Comparison of ENCODE assay signal across 8 cellular contexts in genomic region chrX:16826207-16826606, GRCh38. TPM values are rescaled to one million over a fixed set of nuclear protein-coding genes. Genes with fewer than 3 reads are reported as not detected.
DNase-seq lines count a peak whose midpoint lies in the region; ATAC-seq and TF ChIP-seq lines count a peak whose summit lies in the region.

No MANE protein-coding gene starts in this region.

- H3K9me3 ChIP-seq in CD4-positive, CD25-positive, alpha-beta regulatory T cell (ENCODE audit: control insufficient read depth in 2 of 2, low read length in 2 of 2): no peaks in the 10 kb centered on the region
- no peaks in the 10 kb centered on the region for H3K9me3 ChIP-seq in right lobe of liver
- no peaks in the 10 kb centered on the region for H3K9me3 ChIP-seq in aorta (ENCODE audit: control insufficient read depth, low read length)

- WGBS in right lobe of liver (ENCODE audit: insufficient coverage, low coverage, low lambda C conversion rate, missing lambda C conversion rate): 14% methylated on average over 3 of the region's 3 CpGs
- 44 to 76% methylated on average over 3 of the region's 3 CpGs for WGBS in aorta, 2 donors

- intact Hi-C loops in MCF 10A (cut with micrococcal nuclease): loop anchor here (1.0 to 10.0 kb wide), 4 partner anchors 57 to 259 kb away; no protein-coding TSS in a partner anchor
- intact Hi-C loops in right lobe of liver (cut with DNase I): no loop called here
- intact Hi-C loops in aorta (cut with DNase I): loop anchor here (2.0 to 5.0 kb wide), 3 partner anchors 51 to 221 kb away; no protein-coding TSS in a partner anchor

- TF ChIP-seq CTCF in GM12875 (IDR thresholded peaks at IDR 0.05; ENCODE audit: borderline replicate concordance, insufficient read depth, low read depth, low read length) (peak; percentile 30; the same call in 1 of the 2 replicates), MCF 10A (IDR thresholded peaks at IDR 0.05; ENCODE audit: unreplicated experiment) (peak; percentile 60), right lobe of liver (IDR thresholded peaks at IDR 0.05) (peak; percentile 55 to 73 (median 62))

- no peaks in the 10 kb centered on the region for H3K27me3 Mint-ChIP-seq in CD4-positive, CD25-positive, alpha-beta regulatory T cell
- H3K27me3 Mint-ChIP-seq in MCF 10A (ENCODE audit: insufficient read depth, unreplicated experiment): no peaks in the 10 kb centered on the region

- H3K36me3 ChIP-seq in CD4-positive, CD25-positive, alpha-beta regulatory T cell (ENCODE audit: control insufficient read depth, insufficient read depth, low read length): peaks cover 24% of the 10 kb centered on the region
- peaks cover 0 to 10% (median 4%) of the 10 kb centered on the region in 4 donors for H3K36me3 ChIP-seq in right lobe of liver
- no peaks in the 10 kb centered on the region for H3K36me3 ChIP-seq in aorta (ENCODE audit: control insufficient read depth in 1 of 2, insufficient read depth in 2 of 2, low read length in 1 of 2)

- no peak overlapping the region for H3K27ac ChIP-seq in CD4-positive, CD25-positive, alpha-beta regulatory T cell (ENCODE audit: insufficient read depth, low read length, poor library complexity, severe bottlenecking)
- H3K27ac ChIP-seq in right lobe of liver: no peak overlapping the region
- H3K27ac ChIP-seq in aorta (ENCODE audit: low read depth in 1 of 2, low read length in 2 of 2): no peak overlapping the region

- H3K27me3 ChIP-seq in CD4-positive, CD25-positive, alpha-beta regulatory T cell (ENCODE audit: control insufficient read depth, insufficient read depth, low read length): no peaks in the 10 kb centered on the region
- H3K27me3 ChIP-seq in right lobe of liver (no peaks in the 10 kb centered on the region), aorta (ENCODE audit: control insufficient read depth in 1 of 2, insufficient read depth in 2 of 2, low read length in 1 of 2) (no peaks in the 10 kb centered on the region)

- CTCF ChIA-PET in MCF 10A (lab: Yijun Ruan, JAX): interaction anchor here (0.6 to 6.2 kb wide), 32 partner anchors 8 to 1168 kb away, joined by 3 to 87 read pairs (median 4); partner anchors contain the start of gene RBBP7

- H3K4me3 Mint-ChIP-seq in CD4-positive, CD25-positive, alpha-beta regulatory T cell: no peak overlapping the region
- no peak overlapping the region for H3K4me3 Mint-ChIP-seq in MCF 10A (ENCODE audit: unreplicated experiment)

- H3K4me1 Mint-ChIP-seq in CD4-positive, CD25-positive, alpha-beta regulatory T cell: peaks cover 0 to 10% (median 2%) of the 10 kb centered on the region in 4 donors
- H3K4me1 Mint-ChIP-seq in MCF 10A (ENCODE audit: insufficient read depth, unreplicated experiment): peaks cover 15% of the 10 kb centered on the region

- BruUV-seq in MCF 10A (replicated peaks; lab: Mats Ljungman, UMichigan): no TSS peak

- DNase-seq in CD4-positive, CD25-positive, alpha-beta regulatory T cell: peak in 2 of 3 donors; percentile 51 to 68
- peak; percentile 34 for DNase-seq in NCI-H2196 (lab: John Stamatoyannopoulos, UW; ENCODE audit: unreplicated experiment)
- peak; percentile 56 for DNase-seq in MCF 10A (ENCODE audit: unreplicated experiment)
- no peak for DNase-seq in right lobe of liver
- no peak for DNase-seq in aorta

- H3K9me3 Mint-ChIP-seq in CD4-positive, CD25-positive, alpha-beta regulatory T cell: peaks cover 0 to 1% (median 0%) of the 10 kb centered on the region in 7 donors
- H3K9me3 Mint-ChIP-seq in MCF 10A (ENCODE audit: unreplicated experiment): no peaks in the 10 kb centered on the region

- peak overlapping the region in 1 of 3 donors; percentile 29 for H3K27ac Mint-ChIP-seq in CD4-positive, CD25-positive, alpha-beta regulatory T cell
- no peak overlapping the region for H3K27ac Mint-ChIP-seq in MCF 10A (ENCODE audit: low read depth, unreplicated experiment)

- no peaks in the 10 kb centered on the region for H3K4me1 ChIP-seq in CD4-positive, CD25-positive, alpha-beta regulatory T cell (ENCODE audit: control insufficient read depth, insufficient read depth, low read length, poor library complexity, severe bottlenecking)
- peaks cover 0 to 10% (median 1%) of the 10 kb centered on the region in 4 donors for H3K4me1 ChIP-seq in right lobe of liver
- peaks cover 0 to 5% of the 10 kb centered on the region in 2 donors for H3K4me1 ChIP-seq in aorta (ENCODE audit: control insufficient read depth in 1 of 2, insufficient read depth in 2 of 2, low read length in 2 of 2)

- no peak for TF ChIP-seq POLR2A in right lobe of liver (IDR thresholded peaks at IDR 0.05)

- POLR2A ChIA-PET in MCF 10A (lab: Yijun Ruan, JAX): interaction anchor here (0.7 to 4.3 kb wide), 8 partner anchors 13 to 226 kb away, joined by 3 to 31 read pairs (median 11); partner anchors contain the start of genes RBBP7 and SYAP1

- peaks cover 42% of the 10 kb centered on the region for H3K36me3 Mint-ChIP-seq in CD4-positive, CD25-positive, alpha-beta regulatory T cell
- peaks cover 83% of the 10 kb centered on the region for H3K36me3 Mint-ChIP-seq in MCF 10A (ENCODE audit: insufficient read depth, unreplicated experiment)

- peak in 1 of 2 donors; percentile 58 for ATAC-seq in CD4-positive, CD25-positive, alpha-beta regulatory T cell (ENCODE audit: low read depth in 2 of 2)
- ATAC-seq in right lobe of liver: peak; percentile 79 to 91 (median 86)
- no peak for ATAC-seq in HG02623 (IDR thresholded peaks at IDR 0.05; ENCODE audit: unreplicated experiment)
- no peak for ATAC-seq in HG02678 (IDR thresholded peaks at IDR 0.05; ENCODE audit: unreplicated experiment)
- no peak for ATAC-seq in aorta (ENCODE audit: low FRiP score)

- no peak overlapping the region for H3K4me3 ChIP-seq in CD4-positive, CD25-positive, alpha-beta regulatory T cell (ENCODE audit: low read depth, low read length)
- H3K4me3 ChIP-seq in GM12875 (ENCODE audit: low read depth, low read length) (no peak overlapping the region), right lobe of liver (no peak overlapping the region), aorta (ENCODE audit: low read length in 2 of 2) (no peak overlapping the region)

RNA-seq across cellular contexts. Expression of gene TXLNG, which starts 39.9 kb away (rescaled TPM):
- 32.2 TPM for total RNA-seq in CD4-positive, CD25-positive, alpha-beta regulatory T cell
- polyA plus RNA-seq in CD4-positive, CD25-positive, alpha-beta regulatory T cell: 10 to 100 TPM in 3 of 4 donors, 1 to 10 TPM in 1; 8.4 to 24.2 (median 18.6) TPM
- 32.4 and 43.2 TPM in 2 replicates for total RNA-seq in MCF 10A (2022)
- 1 to 10 TPM; 3.9 to 9.3 (median 7.3) TPM for total RNA-seq in right lobe of liver
- total RNA-seq in aorta: 10 to 100 TPM in 1 of 2 donors, 1 to 10 TPM in 1; 9.4 to 11.8 TPM
- polyA plus RNA-seq in aorta: 10 to 100 TPM in 1 of 2 donors, 1 to 10 TPM in 1; 3.6 to 11.2 TPM

RNA-seq across cellular contexts. Expression of gene RBBP7, which starts 44.0 kb away (rescaled TPM):
- total RNA-seq in CD4-positive, CD25-positive, alpha-beta regulatory T cell: 120 TPM
- 100 to 1,000 TPM; 133 to 150 (median 143) TPM for polyA plus RNA-seq in CD4-positive, CD25-positive, alpha-beta regulatory T cell
- 81.9 and 95.2 TPM in 2 replicates for total RNA-seq in MCF 10A (2022)
- total RNA-seq in right lobe of liver: 10 to 100 TPM; 31.4 to 38.6 (median 33.4) TPM
- total RNA-seq in aorta: 10 to 100 TPM; 89.4 to 97.5 TPM
- polyA plus RNA-seq in aorta: 100 to 1,000 TPM in 1 of 2 donors, 10 to 100 TPM in 1; 66.9 to 159 TPM

Comparison
In these comparisons a context has a peak if more than half of its experiments do, and no peak if none do; other contexts are left out.
1. ATAC-seq: peak in right lobe of liver (4 of 4); none in HG02623 (single experiment), HG02678 (single experiment) and aorta (single experiment).
2. DNase-seq: peak in CD4-positive, CD25-positive, alpha-beta regulatory T cell (2 of 3), NCI-H2196 (single experiment) and MCF 10A (single experiment); none in right lobe of liver (0 of 3) and aorta (0 of 2).
3. intact Hi-C loops: an anchor here in MCF 10A (1.0 to 10.0 kb wide) and aorta (2.0 to 5.0 kb wide); none called in right lobe of liver.
4. Peak in every context shown above with its lines, with median percentiles within 50 percentile points of each other: CTCF ChIP-seq.